In the genomic region with DNA sequence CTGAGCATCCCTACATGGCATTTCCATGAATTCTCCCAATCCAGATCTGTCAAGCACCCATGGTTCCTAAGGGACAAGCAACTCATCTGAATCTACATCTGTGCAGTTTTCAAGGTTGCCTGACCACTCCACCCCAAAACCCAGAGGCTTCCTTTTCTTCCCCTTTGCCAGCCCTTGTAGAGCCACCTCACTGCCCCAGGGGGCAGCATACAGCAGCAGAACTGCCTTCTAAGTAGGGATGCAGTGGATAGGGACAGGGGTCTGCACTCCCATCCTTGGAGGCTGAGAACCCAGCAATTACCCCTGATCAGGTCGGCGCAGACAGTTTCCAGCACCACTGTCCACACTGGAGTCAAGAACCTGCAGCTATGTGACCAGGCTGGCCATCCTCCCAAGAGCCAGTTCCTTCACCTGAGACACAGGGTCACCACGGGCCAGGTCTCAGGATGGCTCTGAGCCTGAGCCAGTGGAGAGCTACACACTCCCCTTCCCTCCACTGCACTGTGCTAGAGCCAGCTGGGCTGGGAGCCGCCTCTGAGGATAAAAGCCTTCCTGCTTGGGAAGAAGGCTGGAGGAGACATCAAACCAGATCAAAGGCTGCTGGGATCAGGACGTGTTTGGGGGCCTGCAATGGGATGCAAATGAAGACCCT, we compare ENCODE assay signal across 10 cellular contexts.
DNase-seq lines count a peak whose midpoint lies in the region; ATAC-seq and TF ChIP-seq lines count a peak whose summit lies in the region.
"Had no signal": no experiment of that assay in that cellular context is flagged by ENCODE, and none has a peak within 500 bp of the region (broad histone marks: within the 10 kb centered on the region; RNA-seq: fewer than 3 reads in every experiment).

No MANE protein-coding gene starts in this region.

- peak; percentile 44; the same call in 2 of the 3 replicates for TF ChIP-seq CTCF in GM12872 (IDR thresholded peaks at IDR 0.05; ENCODE audit: insufficient read depth, low read depth, low read length)
- peak; percentile 55 for TF ChIP-seq CTCF in Loucy (conservative IDR thresholded peaks at IDR 0.05; ENCODE audit: low read length)

- peak; percentile 7 for ATAC-seq in central memory CD8-positive, alpha-beta T cell (replicated peaks; ENCODE audit: extremely low read depth, poor library complexity, severe bottlenecking)
- ATAC-seq in HG03571 (IDR thresholded peaks at IDR 0.05; ENCODE audit: unreplicated experiment), result no peak

- H4K20me1 ChIP-seq in Loucy (ENCODE audit: insufficient read depth, low read length, poor library complexity, severe bottlenecking), result no peaks in the 10 kb centered on the region

- no peak overlapping the region for H2AFZ ChIP-seq in Loucy (ENCODE audit: low read length)
- H2AFZ ChIP-seq in neuronal stem cell (ENCODE audit: low read length), result no peak overlapping the region

- peak overlapping the region; percentile 30 for H3K18ac ChIP-seq in neuronal stem cell (ENCODE audit: low read length)

- no peak overlapping the region for H2BK120ac ChIP-seq in neuronal stem cell (ENCODE audit: low read depth, low read length)

- H2BK5ac ChIP-seq in neuronal stem cell (ENCODE audit: low read length), result no peak overlapping the region

- peak overlapping the region; percentile 11 for H3K14ac ChIP-seq in neuronal stem cell (ENCODE audit: low read length)

- no peaks in the 10 kb centered on the region for H3K9me3 Mint-ChIP-seq in central memory CD8-positive, alpha-beta T cell
- H3K9me3 Mint-ChIP-seq: activated CD4-positive, alpha-beta memory T cell treated with anti-CD3 and anti-CD28 coated beads for 36 hours had no signal

- H3K27me3 Mint-ChIP-seq in central memory CD8-positive, alpha-beta T cell, result peaks cover 16% of the 10 kb centered on the region

- no peaks in the 10 kb centered on the region for H3K9me2 ChIP-seq in Loucy (replicated peaks; ENCODE audit: low read depth, low read length)

- H4K91ac ChIP-seq in neuronal stem cell (ENCODE audit: low read depth, low read length, poor library complexity), result no peak overlapping the region

- H3K4me2 ChIP-seq in Loucy (ENCODE audit: low read depth, low read length, poor library complexity, severe bottlenecking) (no peak overlapping the region), neuronal stem cell (ENCODE audit: insufficient read depth, low read length, poor library complexity, severe bottlenecking) (no peak overlapping the region)

- no peak overlapping the region for H2BK15ac ChIP-seq in neuronal stem cell (ENCODE audit: low read length)

- no peaks in the 10 kb centered on the region for H3F3A ChIP-seq in Loucy (ENCODE audit: low read depth)

- H3K9ac ChIP-seq in Loucy (ENCODE audit: low read depth, low read length, poor library complexity, severe bottlenecking) (no peak overlapping the region), neuronal stem cell (ENCODE audit: low read depth, low read length, poor library complexity) (no peak overlapping the region)

- no peaks in the 10 kb centered on the region for H3K9me3 ChIP-seq in Loucy (ENCODE audit: insufficient read depth, low read depth, low read length)
- H3K9me3 ChIP-seq in neuronal stem cell (replicated peaks in 1 of 2; ENCODE audit: control insufficient read depth in 2 of 2, insufficient read depth in 1 of 2, low read depth in 1 of 2, low read length in 2 of 2), result peaks cover 0 to 4% of the 10 kb centered on the region in 2 donors
- H3K9me3 ChIP-seq: testis had no signal

- no peak overlapping the region for H3K4ac ChIP-seq in neuronal stem cell (ENCODE audit: low read length)

- no peak overlapping the region for H2BK12ac ChIP-seq in neuronal stem cell (ENCODE audit: low read length)

- H3K27me3 ChIP-seq in Loucy (ENCODE audit: insufficient read depth, low read length, poor library complexity, severe bottlenecking) (no peaks in the 10 kb centered on the region), neuronal stem cell (ENCODE audit: control insufficient read depth in 3 of 3, insufficient read depth in 3 of 3, low read depth in 1 of 3, low read length in 3 of 3) (no peaks in the 10 kb centered on the region)
- H3K27me3 ChIP-seq: testis had no signal

- no CpG with 5 or more reads among the region's 5 CpGs for WGBS in neuronal stem cell (ENCODE audit: extremely low coverage in 2 of 2, insufficient read length in 2 of 2, insufficient replicate concordance in 1 of 2), 2 donors

- no peak overlapping the region for H4K8ac ChIP-seq in neuronal stem cell (ENCODE audit: low read depth, low read length)

- no peaks in the 10 kb centered on the region for H3K36me3 Mint-ChIP-seq in central memory CD8-positive, alpha-beta T cell (ENCODE audit: insufficient read depth)
- H3K36me3 Mint-ChIP-seq: activated CD4-positive, alpha-beta memory T cell treated with anti-CD3 and anti-CD28 coated beads for 36 hours had no signal

- no peak overlapping the region for H3K23ac ChIP-seq in neuronal stem cell (ENCODE audit: low read depth, low read length, poor library complexity)

- no peaks in the 10 kb centered on the region for H3K4me1 Mint-ChIP-seq in central memory CD8-positive, alpha-beta T cell

- H3K4me1 ChIP-seq in Loucy (ENCODE audit: insufficient read depth, low read length, poor library complexity, severe bottlenecking) (no peaks in the 10 kb centered on the region), neuronal stem cell (ENCODE audit: control insufficient read depth in 2 of 2, insufficient read depth in 1 of 2, low read depth in 1 of 2, low read length in 2 of 2) (peaks cover 0 to 19% of the 10 kb centered on the region in 2 donors)
- H3K4me1 ChIP-seq: testis had no signal

- no peaks in the 10 kb centered on the region for H3K79me2 ChIP-seq in Loucy (ENCODE audit: insufficient read depth, low read length)

- no peak overlapping the region for H3K27ac ChIP-seq in neuronal stem cell (replicated peaks; ENCODE audit: low read length)
- H3K27ac ChIP-seq: testis had no signal

- DNase-seq in central memory CD8-positive, alpha-beta T cell (ENCODE audit: low spot score in 2 of 2), result no peak
- no peak for DNase-seq in neuronal stem cell (ENCODE audit: low spot score)
- DNase-seq in AG08396 (ENCODE audit: low spot score), result no peak
- no peak for DNase-seq in NCI-H1105 (lab: John Stamatoyannopoulos, UW)
- DNase-seq: activated CD4-positive, alpha-beta memory T cell treated with anti-CD3 and anti-CD28 coated beads for 36 hours; Right ventricle myocardium superior; testis had no signal

- H3K79me1 ChIP-seq in neuronal stem cell (ENCODE audit: low read depth, low read length), result no peaks in the 10 kb centered on the region

- no peak overlapping the region for H2AK5ac ChIP-seq in neuronal stem cell (ENCODE audit: low read depth, low read length)

- H3K4me3 ChIP-seq in Loucy (ENCODE audit: low read length, poor library complexity, severe bottlenecking) (no peak overlapping the region), neuronal stem cell (ENCODE audit: low read length in 2 of 2) (no peak overlapping the region)
- H3K4me3 ChIP-seq: testis had no signal

- no peaks in the 10 kb centered on the region for H3K36me3 ChIP-seq in Loucy (ENCODE audit: insufficient read depth, low read length)
- H3K36me3 ChIP-seq in neuronal stem cell (replicated peaks in 1 of 2; ENCODE audit: control insufficient read depth in 2 of 2, insufficient read depth in 2 of 2, low read length in 2 of 2), result no peaks in the 10 kb centered on the region

- no peak overlapping the region for H3K4me3 Mint-ChIP-seq in central memory CD8-positive, alpha-beta T cell
- H3K4me3 Mint-ChIP-seq: activated CD4-positive, alpha-beta memory T cell treated with anti-CD3 and anti-CD28 coated beads for 36 hours had no signal

- H3K27ac Mint-ChIP-seq in central memory CD8-positive, alpha-beta T cell (ENCODE audit: low read depth), result no peak overlapping the region
- H3K27ac Mint-ChIP-seq: activated CD4-positive, alpha-beta memory T cell treated with anti-CD3 and anti-CD28 coated beads for 36 hours had no signal
